Comparison of ENCODE assay signal across 1 cellular context in the genomic region with DNA sequence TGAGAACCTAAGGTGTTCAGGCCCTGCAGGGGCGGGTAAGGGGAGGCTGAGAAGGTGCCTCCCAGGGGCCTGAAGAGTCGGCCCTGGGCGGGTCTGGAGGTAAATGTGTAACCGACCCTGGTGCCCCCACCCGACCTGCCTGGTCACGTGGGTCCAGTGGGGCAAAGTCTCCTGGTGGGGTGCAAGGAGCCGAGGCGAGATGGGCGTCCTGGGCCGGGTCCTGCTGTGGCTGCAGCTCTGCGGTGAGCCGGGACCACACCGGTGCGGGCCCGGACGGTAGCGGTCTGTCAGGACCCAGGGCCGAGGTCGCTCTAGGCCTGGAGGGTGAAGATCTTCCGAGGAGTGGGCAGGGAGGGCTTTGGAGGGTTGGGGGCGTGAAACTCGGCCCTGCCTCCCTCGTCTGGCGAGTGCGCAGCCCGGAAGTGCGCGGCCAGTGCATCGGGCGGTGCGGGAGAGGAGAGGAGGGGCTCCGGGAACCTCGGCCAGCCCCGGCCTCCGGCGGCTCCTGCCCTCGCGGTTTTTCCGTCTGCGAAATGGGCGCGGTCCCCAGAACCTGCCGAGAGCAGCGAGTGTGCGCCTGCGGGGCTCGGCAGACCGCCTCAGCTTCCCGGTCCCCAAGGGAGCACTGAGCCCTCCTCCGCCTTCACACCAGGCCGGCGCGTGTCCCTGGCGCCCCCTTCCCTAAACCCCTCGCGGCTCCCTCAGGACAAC.
TF ChIP-seq lines count a peak whose summit lies in the region.

Gene AMN (plus strand): TSS at position 174 of the 711 bp plus-strand sequence. CDS start 26 bp downstream, at position 200.

TF ChIP-seq in endothelial cell of umbilical vein, 7 proteins besides CTCF, POLR2A, EP300 and RAD21:
- TF ChIP-seq FOS (IDR thresholded peaks at IDR 0.05; ENCODE audit: borderline replicate concordance, insufficient read depth, low read length) (no peak), JUN (IDR thresholded peaks at IDR 0.05; ENCODE audit: borderline replicate concordance, insufficient read depth, insufficient read length, low read depth) (no peak)
